8 cellular contexts compared by ENCODE assay signal in the genomic region with DNA sequence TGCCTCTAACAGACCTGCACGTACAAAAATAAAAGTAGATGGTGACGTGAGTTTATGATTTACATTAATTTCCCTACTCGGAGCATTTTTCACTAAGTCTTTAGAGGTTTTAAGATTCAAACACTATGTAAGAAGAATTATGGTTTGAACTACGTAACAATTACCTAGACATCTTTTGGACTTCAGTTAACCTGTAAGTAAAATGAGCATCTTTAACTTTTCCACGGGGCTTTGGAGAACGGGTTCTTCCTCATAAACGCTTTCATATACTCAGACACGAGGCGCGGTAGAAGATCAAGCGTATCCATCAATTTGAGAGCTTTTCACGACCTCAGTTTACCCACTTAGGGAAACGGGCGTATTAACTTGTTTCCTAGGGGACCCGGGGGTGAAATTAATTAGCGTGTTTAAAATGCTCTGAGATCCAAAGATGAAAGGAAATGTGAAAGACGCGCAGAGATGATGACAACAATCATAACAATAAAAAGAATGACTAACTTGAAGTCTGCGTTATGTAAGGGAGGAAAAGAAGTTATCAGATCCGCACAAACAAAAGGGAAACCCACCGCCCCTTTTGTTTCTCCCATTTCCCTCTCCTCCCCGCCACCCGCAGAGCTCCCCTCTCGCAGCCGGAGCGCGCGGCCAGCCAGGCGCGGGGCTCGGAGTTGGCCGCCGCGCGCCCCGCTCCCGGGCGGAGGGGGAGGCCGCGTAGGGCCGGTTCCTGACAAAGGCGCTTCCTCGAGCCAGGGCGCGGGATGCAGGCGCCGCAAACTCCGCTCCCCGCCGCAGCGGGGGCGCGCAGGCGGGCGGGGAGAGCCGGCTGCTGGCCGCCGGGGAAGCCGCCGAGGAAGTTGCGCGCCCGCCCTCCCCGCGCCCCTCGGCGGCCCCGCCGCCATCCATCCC. TPM values are rescaled to one million over a fixed set of nuclear protein-coding genes. Genes with fewer than 3 reads are reported as not detected.
DNase-seq lines count a peak whose midpoint lies in the region; ATAC-seq and TF ChIP-seq lines count a peak whose summit lies in the region.

No MANE protein-coding gene starts in this region.

- H3K27me3 ChIP-seq in brain microvascular endothelial cell (replicated peaks) = no peaks in the 10 kb centered on the region
- H3K27me3 ChIP-seq in skeletal muscle tissue (ENCODE audit: control insufficient read depth in 3 of 3, insufficient read depth in 3 of 3, low read length in 3 of 3) = no peaks in the 10 kb centered on the region

- H3K36me3 ChIP-seq in brain microvascular endothelial cell (replicated peaks) (no peaks in the 10 kb centered on the region), skeletal muscle tissue (ENCODE audit: control insufficient read depth in 3 of 3, insufficient read depth in 3 of 3, low read length in 3 of 3) (no peaks in the 10 kb centered on the region)

- peak overlapping the region; percentile 76 for H3K27ac ChIP-seq in brain microvascular endothelial cell
- peak overlapping the region; percentile 89 for H3K27ac ChIP-seq in skeletal muscle tissue (ENCODE audit: low read depth, low read length)

- DNase-seq in DMS153 treated with DMSO at 0.1 percent for 48 hours (lab: John Stamatoyannopoulos, UW; ENCODE audit: unreplicated experiment) = peak; percentile 21
- peak; percentile 32 for DNase-seq in HT1080 (ENCODE audit: low read depth)
- DNase-seq in SK-MEL-5 (ENCODE audit: low read depth, low spot score) = peak; percentile 35
- DNase-seq in brain microvascular endothelial cell = peak; percentile 21
- DNase-seq in iPS-NIHi11 (ENCODE audit: low spot score) = peak; percentile 62
- no peak for DNase-seq in amniotic stem cell (lab: John Stamatoyannopoulos, UW)

- no peak for TF ChIP-seq CTCF in brain microvascular endothelial cell (IDR thresholded peaks at IDR 0.05; ENCODE audit: low read depth, low read length, missing control alignments)

- peak overlapping the region; percentile 84 to 86 (median 85) for H3K9ac ChIP-seq in skeletal muscle tissue (ENCODE audit: low read depth in 1 of 3, low read length in 3 of 3)

- in situ Hi-C loops in SK-MEL-5 (cut with HindIII; ENCODE audit: low pct_unique_long_range_greater_than_20kb, low sequenced_read_pairs) (no loop called here), brain microvascular endothelial cell (cut with HindIII; ENCODE audit: low pct_ligation_motif_present, low sequenced_read_pairs) (no loop called here)

- no peaks in the 10 kb centered on the region for H3K9me3 ChIP-seq in skeletal muscle tissue (ENCODE audit: control insufficient read depth in 3 of 3, low read length in 3 of 3)

- peak; percentile 17 for ATAC-seq in GM21390 (IDR thresholded peaks at IDR 0.05; ENCODE audit: unreplicated experiment)

- H3K4me3 ChIP-seq in brain microvascular endothelial cell (ENCODE audit: low read depth, low read length) (peak overlapping the region; percentile 83), skeletal muscle tissue (ENCODE audit: low read length in 3 of 3) (peak overlapping the region; percentile 85 to 92 (median 91))

- peaks cover 0 to 15% (median 4%) of the 10 kb centered on the region in 3 donors for H3K4me1 ChIP-seq in skeletal muscle tissue (ENCODE audit: control insufficient read depth in 3 of 3, insufficient read depth in 3 of 3, low read length in 3 of 3)

RNA-seq across cellular contexts. Expression of gene PELI1, which starts 0.8 kb away (rescaled TPM):
- total RNA-seq in HT1080 (2014; rRNA removed; shearing (Covaris generic)) = 3.6 and 4.5 TPM in 2 replicates
- polyA plus RNA-seq in HT1080 (2015; cell fraction: cytosol; rRNA removed) = 4.5 and 5.3 TPM in 2 replicates
- polyA plus RNA-seq in HT1080 (2015; cell fraction: nucleus; rRNA removed) = 5.3 and 5.6 TPM in 2 replicates
- 8.9 and 9.4 TPM in 2 replicates for total RNA-seq in SK-MEL-5 (2014; rRNA removed; shearing (Covaris generic))
- polyA plus RNA-seq in SK-MEL-5 (2015; cell fraction: cytosol; rRNA removed) = 13.5 and 14.7 TPM in 2 replicates
- polyA plus RNA-seq in SK-MEL-5 (2015; cell fraction: nucleus; rRNA removed) = 12.1 and 15.2 TPM in 2 replicates
- total RNA-seq in skeletal muscle tissue = 24.0 TPM
